In the genomic region with DNA sequence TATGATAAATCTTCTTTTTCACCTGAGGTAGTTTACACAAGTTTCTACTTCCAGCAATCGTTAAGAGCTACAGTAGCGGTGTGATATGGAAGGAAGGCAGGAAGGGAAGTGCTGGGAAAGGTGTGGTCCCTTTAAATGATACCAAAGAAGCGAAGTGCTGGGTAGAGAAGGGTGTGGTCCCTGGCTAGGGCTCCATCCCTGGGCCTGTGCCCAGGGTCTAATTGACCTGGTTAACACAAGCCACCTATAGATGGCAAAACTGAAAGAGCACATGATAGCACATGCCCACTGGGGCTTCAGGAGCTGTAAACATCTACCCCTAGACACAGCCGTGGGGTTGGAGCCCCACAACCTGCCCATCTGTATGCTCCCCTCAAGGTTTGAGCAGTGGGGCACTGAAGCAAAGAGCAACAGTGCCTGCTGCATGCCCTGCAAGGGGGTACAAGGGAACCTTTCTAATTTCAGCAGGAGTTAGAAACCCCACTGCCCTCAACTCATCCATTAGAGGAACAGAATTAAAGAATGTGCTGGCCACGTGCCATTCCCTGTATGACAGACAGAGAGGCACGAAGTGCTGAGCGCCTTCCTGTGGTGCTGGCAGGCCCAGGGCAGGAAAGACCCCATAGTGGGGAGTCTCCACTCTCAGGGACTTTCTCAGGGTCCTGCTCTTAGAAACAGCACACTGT, we compare ENCODE assay signal across 2 cellular contexts.
TF ChIP-seq lines count a peak whose summit lies in the region.

No MANE protein-coding gene starts in this region.

TF ChIP-seq in HEK293, 187 proteins besides CTCF, POLR2A, EP300 and RAD21:
- TF ChIP-seq ZNF354C (tag by site-specific recombination; IDR thresholded peaks at IDR 0.05; ENCODE audit: borderline replicate concordance, low read depth) (no peak), ZBTB48 (tag by site-specific recombination; IDR thresholded peaks at IDR 0.05) (peak; percentile 66; the same call in 1 of the 2 replicates), KLF1 (tag by site-specific recombination; IDR thresholded peaks at IDR 0.05) (peak; percentile 98), ZIC2 (tag by site-specific recombination; IDR thresholded peaks at IDR 0.05) (peak; percentile 98)
- TF ChIP-seq, protein P1, sequence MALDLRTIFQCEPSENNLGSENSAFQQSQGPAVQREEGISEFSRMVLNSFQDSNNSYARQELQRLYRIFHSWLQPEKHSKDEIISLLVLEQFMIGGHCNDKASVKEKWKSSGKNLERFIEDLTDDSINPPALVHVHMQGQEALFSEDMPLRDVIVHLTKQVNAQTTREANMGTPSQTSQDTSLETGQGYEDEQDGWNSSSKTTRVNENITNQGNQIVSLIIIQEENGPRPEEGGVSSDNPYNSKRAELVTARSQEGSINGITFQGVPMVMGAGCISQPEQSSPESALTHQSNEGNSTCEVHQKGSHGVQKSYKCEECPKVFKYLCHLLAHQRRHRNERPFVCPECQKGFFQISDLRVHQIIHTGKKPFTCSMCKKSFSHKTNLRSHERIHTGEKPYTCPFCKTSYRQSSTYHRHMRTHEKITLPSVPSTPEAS (tag by site-specific recombination; IDR thresholded peaks at IDR 0.05): no peak
TF ChIP-seq in HEK293: peak in this region for 3.

TF ChIP-seq in H1, 55 proteins besides CTCF, POLR2A, EP300 and RAD21:
- TF ChIP-seq, protein P2, sequence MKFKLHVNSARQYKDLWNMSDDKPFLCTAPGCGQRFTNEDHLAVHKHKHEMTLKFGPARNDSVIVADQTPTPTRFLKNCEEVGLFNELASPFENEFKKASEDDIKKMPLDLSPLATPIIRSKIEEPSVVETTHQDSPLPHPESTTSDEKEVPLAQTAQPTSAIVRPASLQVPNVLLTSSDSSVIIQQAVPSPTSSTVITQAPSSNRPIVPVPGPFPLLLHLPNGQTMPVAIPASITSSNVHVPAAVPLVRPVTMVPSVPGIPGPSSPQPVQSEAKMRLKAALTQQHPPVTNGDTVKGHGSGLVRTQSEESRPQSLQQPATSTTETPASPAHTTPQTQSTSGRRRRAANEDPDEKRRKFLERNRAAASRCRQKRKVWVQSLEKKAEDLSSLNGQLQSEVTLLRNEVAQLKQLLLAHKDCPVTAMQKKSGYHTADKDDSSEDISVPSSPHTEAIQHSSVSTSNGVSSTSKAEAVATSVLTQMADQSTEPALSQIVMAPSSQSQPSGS (IDR thresholded peaks at IDR 0.05; ENCODE audit: low read length): no peak
- TF ChIP-seq, protein P3, sequence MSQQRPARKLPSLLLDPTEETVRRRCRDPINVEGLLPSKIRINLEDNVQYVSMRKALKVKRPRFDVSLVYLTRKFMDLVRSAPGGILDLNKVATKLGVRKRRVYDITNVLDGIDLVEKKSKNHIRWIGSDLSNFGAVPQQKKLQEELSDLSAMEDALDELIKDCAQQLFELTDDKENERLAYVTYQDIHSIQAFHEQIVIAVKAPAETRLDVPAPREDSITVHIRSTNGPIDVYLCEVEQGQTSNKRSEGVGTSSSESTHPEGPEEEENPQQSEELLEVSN (IDR thresholded peaks at IDR 0.05): 0 out of 2 replicates have a peak, but pooled peaks have one; percentile 37
- TF ChIP-seq, protein P4, sequence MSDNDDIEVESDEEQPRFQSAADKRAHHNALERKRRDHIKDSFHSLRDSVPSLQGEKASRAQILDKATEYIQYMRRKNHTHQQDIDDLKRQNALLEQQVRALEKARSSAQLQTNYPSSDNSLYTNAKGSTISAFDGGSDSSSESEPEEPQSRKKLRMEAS (IDR thresholded peaks at IDR 0.05): 0 out of 2 replicates have a peak, but pooled peaks have one; percentile 18
